Comparison of ENCODE assay signal across 36 cellular contexts in genomic region chr2:176412136-176412535, GRCh38.
"Had no signal": no experiment of that assay in that cellular context is flagged by ENCODE, and none has a peak within 500 bp of the region (broad histone marks: within the 10 kb centered on the region; RNA-seq: fewer than 3 reads in every experiment).

No MANE protein-coding gene starts in this region.

- H3K27me3 ChIP-seq: MG63 had no signal

- H3K36me3 ChIP-seq: MG63 had no signal

- H3K4me3 ChIP-seq: MG63 had no signal

- DNase-seq: Kasumi-1, MG63, MM.1S, MV-4-11, NCI-H1048, NCI-H1092, NCI-H1092 treated with DMSO at 0.1 percent for 48 hours, NCI-H1105, NCI-H1105 treated with DMSO at 0.1 percent for 48 hours, NCI-H1417, NCI-H1417 treated with DMSO at 0.1 percent for 48 hours, NCI-H1436, NCI-H1436 treated with DMSO at 0.1 percent for 48 hours, NCI-H146, NCI-H1694, NCI-H1694 treated with DMSO at 0.1 percent for 48 hours, NCI-H187, NCI-H187 treated with DMSO at 0.1 percent for 48 hours, NCI-H1930, NCI-H2029, NCI-H2029 treated with DMSO at 0.1 percent for 48 hours, NCI-H2081, NCI-H2081 treated with DMSO at 0.1 percent for 48 hours, NCI-H2107, NCI-H2171, NCI-H2171 treated with DMSO at 0.1 percent for 48 hours, NCI-H2227 treated with DMSO at 0.1 percent for 48 hours, NCI-H226, NCI-H345, NCI-H446, NCI-H446 treated with DMSO at 0.1 percent for 48 hours, NCI-H510A, NCI-H510A treated with DMSO at 0.1 percent for 48 hours, NCI-H524, NCI-H524 treated with DMSO at 0.1 percent for 48 hours, NCI-H526 had no signal

- H3K9me3 ChIP-seq: MG63 had no signal
